ENCODE assay signal across 20 cellular contexts in genomic region chr18:73986711-73987110, GRCh38.
A peak's percentile ranks its signal among the peaks of the same experiment; 100 is the strongest.
DNase-seq lines count a peak whose midpoint lies in the region; ATAC-seq and TF ChIP-seq lines count a peak whose summit lies in the region.
"Had no signal": no experiment of that assay in that cellular context is flagged by ENCODE, and none has a peak within 500 bp of the region (broad histone marks: within the 10 kb centered on the region; RNA-seq: fewer than 3 reads in every experiment).

No MANE protein-coding gene starts in this region.

- peaks cover 15% of the 10 kb centered on the region for H3K4me1 Mint-ChIP-seq in nephron
- H3K4me1 Mint-ChIP-seq: GM23338 had no signal

- no peaks in the 10 kb centered on the region for H3K27me3 ChIP-seq in BJ (ENCODE audit: control insufficient read depth, insufficient read depth, low read length)
- H3K27me3 ChIP-seq: SJCRH30 had no signal

- CTCF ChIA-PET in BJ (lab: Yijun Ruan, JAX) = interaction anchor here (0.9 kb wide), 1 partner anchor 95 kb away, joined by 3 read pairs; no protein-coding TSS in a partner anchor

- DNase-seq in BJ (ENCODE audit: low read depth) (peak; percentile 9), UCSD-AML1 (lab: John Stamatoyannopoulos, UW; ENCODE audit: unreplicated experiment) (no peak)
- DNase-seq in stimulated activated CD4-positive, alpha-beta T cell treated with anti-CD3 and anti-CD28 coated beads, Interleukin-15, amount 100 ng/mL, for 24 hours = no peak
- DNase-seq: COR-L47, DMS153, NCI-H1417 treated with DMSO at 0.1 percent for 48 hours, NCI-H1930, NCI-H2171, NCI-H446 had no signal

- peak overlapping the region in 2 of 3 experiments; percentile 4 to 59 for H3K27ac Mint-ChIP-seq in nephron
- H3K27ac Mint-ChIP-seq: CD14-positive monocyte, GM23338 had no signal

- no peaks in the 10 kb centered on the region for H3K36me3 ChIP-seq in BJ (ENCODE audit: control insufficient read depth, insufficient read depth, low read length)
- H3K36me3 ChIP-seq: SJCRH30 had no signal

- no peak overlapping the region for H3K4me3 ChIP-seq in BJ (ENCODE audit: low read depth, low read length)
- H3K4me3 ChIP-seq: GM23338, K562, SJCRH30 had no signal

- peaks cover 8% of the 10 kb centered on the region for H3K27me3 Mint-ChIP-seq in nephron (ENCODE audit: low read depth)

- TF ChIP-seq CTCF in BJ (IDR thresholded peaks at IDR 0.05; ENCODE audit: insufficient read depth, low read depth, low read length) (no peak), VCaP (conservative IDR thresholded peaks at IDR 0.05) (no peak), nephron (IDR thresholded peaks at IDR 0.05; ENCODE audit: unreplicated experiment in 3 of 3) (no peak)

- no peaks in the 10 kb centered on the region for H3K36me3 Mint-ChIP-seq in nephron (ENCODE audit: low read depth)
- H3K36me3 Mint-ChIP-seq: CD14-positive monocyte had no signal

- H3K4me3 Mint-ChIP-seq in nephron = no peak overlapping the region
- H3K4me3 Mint-ChIP-seq: CD14-positive monocyte, GM23338 had no signal

- peak overlapping the region; percentile 20; the same call in 1 of the 2 replicates for H3K27ac ChIP-seq in VCaP
- H3K27ac ChIP-seq: RWPE1, SJCRH30 had no signal

- peaks cover 8% of the 10 kb centered on the region for H3K9me3 Mint-ChIP-seq in nephron

- POLR2A ChIA-PET in BJ (lab: Charles Lee) = no interaction called here

- ATAC-seq in esophagus mucosa = peak; percentile 51
- ATAC-seq in GM18519 (IDR thresholded peaks at IDR 0.05; ENCODE audit: low FRiP score, unreplicated experiment) = no peak
- no peak for ATAC-seq in GM21825 (IDR thresholded peaks at IDR 0.05; ENCODE audit: unreplicated experiment)
- ATAC-seq: GM23338, HCT116, K562 had no signal
